21 cellular contexts compared by ENCODE assay signal in the genomic region with DNA sequence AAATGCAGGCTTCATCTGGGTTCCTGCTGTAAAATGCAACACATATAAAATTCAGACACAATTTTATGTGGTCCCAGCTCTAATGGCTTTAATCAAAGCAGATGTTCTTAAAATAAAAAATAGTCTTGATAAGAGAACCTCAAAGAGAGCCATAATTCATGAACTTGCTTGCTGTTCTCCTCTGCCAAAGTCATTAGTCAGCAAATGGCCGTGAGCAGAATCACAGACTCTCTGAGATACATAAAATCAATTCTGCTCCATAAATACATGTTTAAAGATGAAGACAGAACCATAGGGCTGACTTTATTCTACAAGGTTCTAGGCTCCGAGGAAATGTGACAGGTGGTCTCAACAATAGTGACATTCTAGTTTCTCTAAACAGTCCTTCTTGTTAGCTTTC. TPM values are rescaled to one million over a fixed set of nuclear protein-coding genes. Genes with fewer than 3 reads are reported as not detected.
DNase-seq lines count a peak whose midpoint lies in the region; ATAC-seq, FAIRE-seq and TF ChIP-seq lines count a peak whose summit lies in the region.
"Had no signal": no experiment of that assay in that cellular context is flagged by ENCODE, and none has a peak within 500 bp of the region (broad histone marks: within the 10 kb centered on the region; RNA-seq: fewer than 3 reads in every experiment).

No MANE protein-coding gene starts in this region.

- no peaks in the 10 kb centered on the region for H4K20me1 ChIP-seq in GM23248 (ENCODE audit: insufficient read depth)
- H4K20me1 ChIP-seq in astrocyte (ENCODE audit: insufficient read depth, low read length) = peaks cover 34% of the 10 kb centered on the region
- H4K20me1 ChIP-seq: BLaER1 had no signal

- H3K9ac ChIP-seq in GM23248 = no peak overlapping the region
- H3K9ac ChIP-seq in astrocyte (ENCODE audit: low read length) = no peak overlapping the region
- H3K9ac ChIP-seq: BLaER1 had no signal

- peaks cover 14% of the 10 kb centered on the region for H3K27me3 Mint-ChIP-seq in astrocyte (ENCODE audit: low read depth, unreplicated experiment)
- H3K27me3 Mint-ChIP-seq in nephron (ENCODE audit: low read depth) = peaks cover 15% of the 10 kb centered on the region

- H3K4me3 Mint-ChIP-seq in astrocyte (ENCODE audit: unreplicated experiment) (no peak overlapping the region), nephron (no peak overlapping the region)
- H3K4me3 Mint-ChIP-seq: B cell; CD4-positive, CD25-positive, alpha-beta regulatory T cell; CD8-positive, alpha-beta T cell had no signal

- H3K27ac ChIP-seq in GM23248 (no peak overlapping the region), astrocyte (ENCODE audit: low read depth, low read length) (no peak overlapping the region)
- H3K27ac ChIP-seq: BLaER1, C4-2B had no signal

- TF ChIP-seq CTCF in astrocyte (IDR thresholded peaks at IDR 0.05; ENCODE audit: insufficient read depth, low read depth, low read length) = no peak
- TF ChIP-seq CTCF in nephron (IDR thresholded peaks at IDR 0.05; ENCODE audit: unreplicated experiment in 3 of 3) = no peak

- in situ Hi-C loops in GM23248 (cut with MboI) = no loop called here

- no peak overlapping the region for H2AFZ ChIP-seq in GM23248
- H2AFZ ChIP-seq in astrocyte (ENCODE audit: low read depth, low read length) = no peak overlapping the region

- no peak for ATAC-seq in HG03442 (IDR thresholded peaks at IDR 0.05; ENCODE audit: unreplicated experiment)
- ATAC-seq: CD8-positive, alpha-beta T cell had no signal

- H3K4me1 Mint-ChIP-seq in astrocyte (ENCODE audit: low read depth, unreplicated experiment) (peaks cover 8% of the 10 kb centered on the region), nephron (peaks cover 83% of the 10 kb centered on the region)
- H3K4me1 Mint-ChIP-seq: B cell; CD4-positive, CD25-positive, alpha-beta regulatory T cell had no signal

- no peaks in the 10 kb centered on the region for H3K27me3 ChIP-seq in GM23248 (replicated peaks; ENCODE audit: insufficient read depth)
- no peaks in the 10 kb centered on the region for H3K27me3 ChIP-seq in astrocyte (ENCODE audit: insufficient read depth, low read length)
- H3K27me3 ChIP-seq: BLaER1 had no signal

- FAIRE-seq in astrocyte (lab: Jason Lieb, UNC) = no peak
- FAIRE-seq: G401.6, GM12892, H1 had no signal

- no peak overlapping the region for H3K4me2 ChIP-seq in GM23248 (ENCODE audit: unreplicated experiment)
- no peak overlapping the region for H3K4me2 ChIP-seq in astrocyte (ENCODE audit: low read length)
- H3K4me2 ChIP-seq: BLaER1 had no signal

- peak; percentile 19 for DNase-seq in GM23248
- peak; percentile 9 for DNase-seq in NCI-H69 (lab: John Stamatoyannopoulos, UW)
- DNase-seq in astrocyte (ENCODE audit: low read depth) = peak; percentile 29
- DNase-seq in kidney tubule cell (ENCODE audit: low spot score) = no peak
- no peak for DNase-seq in effector CD4-positive, alpha-beta T cell
- no peak for DNase-seq in activated gamma-delta T cell treated with Interleukin-2 at 50 U/mL for 16 hours
- DNase-seq: Caco-2; CD4-positive, CD25-positive, alpha-beta regulatory T cell; CD8-positive, alpha-beta T cell; DMS153; DND-41; H7; HCEC 1CT had no signal

- H3F3A ChIP-seq in GM23248 (ENCODE audit: insufficient read depth) = peaks cover 22% of the 10 kb centered on the region

- H3K27ac Mint-ChIP-seq in astrocyte (ENCODE audit: unreplicated experiment) (no peak overlapping the region), nephron (peak overlapping the region; percentile 63 to 84 (median 77))
- H3K27ac Mint-ChIP-seq: B cell; CD4-positive, CD25-positive, alpha-beta regulatory T cell; CD8-positive, alpha-beta T cell had no signal

- no peaks in the 10 kb centered on the region for H3K79me2 ChIP-seq in GM23248 (ENCODE audit: insufficient read depth)
- H3K79me2 ChIP-seq in astrocyte (ENCODE audit: insufficient read depth, low read length) = no peaks in the 10 kb centered on the region

- no peaks in the 10 kb centered on the region for H3K36me3 ChIP-seq in GM23248 (ENCODE audit: low read depth)
- no peaks in the 10 kb centered on the region for H3K36me3 ChIP-seq in astrocyte (ENCODE audit: insufficient read depth, low read length)
- H3K36me3 ChIP-seq: BLaER1 had no signal

- WGBS in GM23248 (ENCODE audit: low coverage in 1 of 2, low lambda C conversion rate in 2 of 2, missing lambda C conversion rate in 2 of 2), 2 experiments = 23 to 26% methylated on average over 2 of the region's 2 CpGs

- H3K4me1 ChIP-seq in GM23248 (ENCODE audit: insufficient read depth) (peaks cover 14% of the 10 kb centered on the region), astrocyte (ENCODE audit: insufficient read depth, low read length) (peaks cover 11% of the 10 kb centered on the region)

- peaks cover 2% of the 10 kb centered on the region for H3K9me3 Mint-ChIP-seq in astrocyte (ENCODE audit: unreplicated experiment)
- no peaks in the 10 kb centered on the region for H3K9me3 Mint-ChIP-seq in nephron
- H3K9me3 Mint-ChIP-seq: CD8-positive, alpha-beta T cell had no signal

- no peaks in the 10 kb centered on the region for H3K9me3 ChIP-seq in GM23248 (ENCODE audit: low read depth)
- H3K9me3 ChIP-seq in astrocyte (ENCODE audit: insufficient read depth, low read depth, low read length) = no peaks in the 10 kb centered on the region
- H3K9me3 ChIP-seq: BLaER1, Caco-2 had no signal

- no peaks in the 10 kb centered on the region for H3K9me2 ChIP-seq in GM23248 (ENCODE audit: insufficient read depth)

- no peak overlapping the region for H3K4me3 ChIP-seq in GM23248
- no peak overlapping the region for H3K4me3 ChIP-seq in astrocyte (ENCODE audit: insufficient read depth, low read depth, low read length)
- H3K4me3 ChIP-seq: BLaER1 had no signal

- H3K36me3 Mint-ChIP-seq in astrocyte (ENCODE audit: low read depth, unreplicated experiment) (no peaks in the 10 kb centered on the region), nephron (ENCODE audit: low read depth) (peaks cover 4% of the 10 kb centered on the region)
- H3K36me3 Mint-ChIP-seq: CD4-positive, CD25-positive, alpha-beta regulatory T cell; CD8-positive, alpha-beta T cell had no signal

RNA-seq across cellular contexts. Expression of gene HSPA12A, which starts 29.9 kb away (rescaled TPM):
- total RNA-seq in GM23248 (2014; rRNA removed; shearing (Covaris generic)) = 4.8 and 4.9 TPM in 2 replicates
- polyA plus RNA-seq in GM23248 (2016; fragmentation: Nextera tagmentation; extraction: Ambion mirVana) = 5.4 and 5.6 TPM in 2 replicates
- 7.9 and 11.1 TPM in 2 replicates for total RNA-seq in astrocyte

Comparison
In these comparisons a context has a peak if more than half of its experiments do, and no peak if none do; other contexts are left out.
1. DNase-seq: peak in GM23248 (single experiment), NCI-H69 (single experiment) and astrocyte (single experiment); none in kidney tubule cell (single experiment), effector CD4-positive, alpha-beta T cell (single experiment) and activated gamma-delta T cell treated with Interleukin-2 at 50 U/mL for 16 hours (single experiment).